ENCODE assay signal across 9 cellular contexts in the genomic region with DNA sequence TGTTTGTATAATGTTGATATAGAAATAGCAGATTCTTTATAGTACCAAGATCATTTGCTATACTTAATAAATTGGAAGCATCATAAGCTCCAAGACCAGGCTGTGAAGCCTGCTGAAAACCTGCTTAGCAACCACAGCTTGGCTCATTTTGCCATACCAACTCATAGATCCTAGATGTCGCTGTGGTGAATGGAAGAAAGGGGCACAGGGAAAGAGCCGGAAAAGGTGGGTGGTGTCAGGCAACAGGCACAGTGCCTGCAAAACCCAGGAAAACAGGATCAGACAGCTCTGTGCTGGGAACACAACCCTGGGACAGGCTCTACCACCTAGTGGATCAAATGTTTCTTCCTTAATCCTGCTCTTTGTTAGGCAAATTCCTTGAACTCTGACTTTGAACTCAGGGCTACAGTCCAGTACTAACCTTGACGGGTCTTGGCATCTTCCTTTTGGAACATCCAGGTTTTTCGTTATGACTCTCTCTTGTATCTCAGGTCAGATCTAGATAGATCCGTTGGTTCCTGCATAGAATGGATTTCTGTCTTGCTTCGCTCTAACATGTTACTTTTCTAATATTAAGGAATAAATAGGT. TPM values are rescaled to one million over a fixed set of nuclear protein-coding genes. Genes with fewer than 3 reads are reported as not detected.
A peak's percentile ranks its signal among the peaks of the same experiment; 100 is the strongest.
DNase-seq lines count a peak whose midpoint lies in the region; ATAC-seq and TF ChIP-seq lines count a peak whose summit lies in the region.
"Had no signal": no experiment of that assay in that cellular context is flagged by ENCODE, and none has a peak within 500 bp of the region (broad histone marks: within the 10 kb centered on the region; RNA-seq: fewer than 3 reads in every experiment).

No MANE protein-coding gene starts in this region.

- H3K36me3 ChIP-seq in smooth muscle cell (ENCODE audit: low read depth) = no peaks in the 10 kb centered on the region
- H3K36me3 ChIP-seq in sigmoid colon = peaks cover 0 to 23% (median 3%) of the 10 kb centered on the region in 4 donors

- no peaks in the 10 kb centered on the region for H3F3A ChIP-seq in smooth muscle cell (ENCODE audit: low read depth)

- H3K27ac Mint-ChIP-seq in HFFc6 (peak overlapping the region; percentile 2; the same call in 1 of the 2 replicates), MCF 10A (ENCODE audit: low read depth, unreplicated experiment) (peak overlapping the region; percentile 13)
- H3K27ac Mint-ChIP-seq: memory B cell had no signal

- H3K36me3 Mint-ChIP-seq in HFFc6 (ENCODE audit: low read depth) (peaks cover 33% of the 10 kb centered on the region), MCF 10A (ENCODE audit: insufficient read depth, unreplicated experiment) (peaks cover 20% of the 10 kb centered on the region)

- H3K4me3 Mint-ChIP-seq in HFFc6 (no peak overlapping the region), MCF 10A (ENCODE audit: unreplicated experiment) (no peak overlapping the region)
- H3K4me3 Mint-ChIP-seq: memory B cell had no signal

- H2AFZ ChIP-seq in smooth muscle cell (ENCODE audit: low read depth) = no peak overlapping the region

- H3K79me2 ChIP-seq in smooth muscle cell (ENCODE audit: low read depth) = peaks cover 18% of the 10 kb centered on the region

- peaks cover 46% of the 10 kb centered on the region for H3K4me1 Mint-ChIP-seq in HFFc6 (ENCODE audit: low read depth)
- peaks cover 28% of the 10 kb centered on the region for H3K4me1 Mint-ChIP-seq in MCF 10A (ENCODE audit: insufficient read depth, unreplicated experiment)

- H4K20me1 ChIP-seq in smooth muscle cell (ENCODE audit: low read depth) = peaks cover 9% of the 10 kb centered on the region

- BruUV-seq in MCF 10A (replicated peaks; lab: Mats Ljungman, UMichigan) = no TSS peak

- H3K4me3 ChIP-seq in smooth muscle cell (no peak overlapping the region), sigmoid colon (no peak overlapping the region)

- 71% methylated on average over 6 of the region's 6 CpGs for WGBS in smooth muscle cell (ENCODE audit: low lambda C conversion rate)
- WGBS in sigmoid colon, 2 donors = 61 to 72% methylated on average over 6 of the region's 6 CpGs

- no peak overlapping the region for H3K4me2 ChIP-seq in smooth muscle cell

- H3K27ac ChIP-seq in smooth muscle cell (ENCODE audit: low read depth) (peak overlapping the region; percentile 35), sigmoid colon (peak overlapping the region in 1 of 4 donors; percentile 17)

- H3K9me3 Mint-ChIP-seq in HFFc6 (no peaks in the 10 kb centered on the region), MCF 10A (ENCODE audit: unreplicated experiment) (no peaks in the 10 kb centered on the region)
- H3K9me3 Mint-ChIP-seq: memory B cell had no signal

- peak; percentile 45 for DNase-seq in HFFc6
- DNase-seq in MCF 10A (ENCODE audit: unreplicated experiment) = peak; percentile 70
- peak; percentile 40 for DNase-seq in inferior parietal cortex (ENCODE audit: extremely low spot score)
- DNase-seq in smooth muscle cell (lab: John Stamatoyannopoulos, UW; ENCODE audit: unreplicated experiment) = no peak
- DNase-seq in SHP77 treated with DMSO at 0.1 percent for 48 hours (lab: John Stamatoyannopoulos, UW) = no peak
- no peak for DNase-seq in foreskin melanocyte
- DNase-seq in sigmoid colon = no peak

- H3K9ac ChIP-seq in smooth muscle cell (ENCODE audit: low read depth) = no peak overlapping the region

- no peak for TF ChIP-seq EP300 in sigmoid colon (IDR thresholded peaks at IDR 0.05)

- POLR2A ChIA-PET in MCF 10A (lab: Yijun Ruan, JAX) = interaction anchor here (0.6 to 1.2 kb wide), 4 partner anchors 11 to 327 kb away, joined by 3 to 4 read pairs (median 4); no protein-coding TSS in a partner anchor

- H3K9me3 ChIP-seq in smooth muscle cell (replicated peaks; ENCODE audit: low read depth) (no peaks in the 10 kb centered on the region), sigmoid colon (no peaks in the 10 kb centered on the region)

- H3K27me3 ChIP-seq in smooth muscle cell (ENCODE audit: low read depth) = no peaks in the 10 kb centered on the region
- H3K27me3 ChIP-seq in sigmoid colon = no peaks in the 10 kb centered on the region

- ATAC-seq in GM21825 (IDR thresholded peaks at IDR 0.05; ENCODE audit: unreplicated experiment) = no peak

- CTCF ChIA-PET in MCF 10A (lab: Yijun Ruan, JAX) = interaction anchor here (0.6 to 1.7 kb wide), 15 partner anchors 10 to 600 kb away, joined by 3 to 9 read pairs (median 4); no protein-coding TSS in a partner anchor

- TF ChIP-seq CTCF in HFFc6 (IDR thresholded peaks at IDR 0.05) (peak; percentile 57), MCF 10A (IDR thresholded peaks at IDR 0.05; ENCODE audit: unreplicated experiment) (peak; percentile 36), smooth muscle cell (IDR thresholded peaks at IDR 0.05; ENCODE audit: borderline replicate concordance, insufficient read depth, poor library complexity, severe bottlenecking) (peak; percentile 27), sigmoid colon (IDR thresholded peaks at IDR 0.05) (peak in 1 of 4 experiments; percentile 11)

- no peak for TF ChIP-seq POLR2A in sigmoid colon (IDR thresholded peaks at IDR 0.05)

- peaks cover 4% of the 10 kb centered on the region for H3K27me3 Mint-ChIP-seq in HFFc6 (ENCODE audit: insufficient read depth)
- H3K27me3 Mint-ChIP-seq in MCF 10A (ENCODE audit: insufficient read depth, unreplicated experiment) = no peaks in the 10 kb centered on the region
- H3K27me3 Mint-ChIP-seq: memory B cell had no signal

- intact Hi-C loops in MCF 10A (cut with micrococcal nuclease) (loop anchor here (1.0 kb wide), 1 partner anchor 150 kb away; no protein-coding TSS in a partner anchor), sigmoid colon (cut with DNase I) (no loop called here)

- H3K4me1 ChIP-seq in smooth muscle cell (ENCODE audit: low read depth) = no peaks in the 10 kb centered on the region
- H3K4me1 ChIP-seq in sigmoid colon = peaks cover 0 to 17% (median 9%) of the 10 kb centered on the region in 4 donors

RNA-seq across cellular contexts. Expression of gene TWSG1, which starts 31.6 kb away (rescaled TPM):
- 100 to 1,000 TPM; 119 to 153 (median 138) TPM for total RNA-seq in HFFc6 (2021; fragmentation: NEBNext Ultra II Directional; extraction: Animal tissue kit (Norgen Biotek cat#: 25700))
- total RNA-seq in MCF 10A (2022) (26.0 and 31.7 TPM in 2 replicates), smooth muscle cell (104 and 148 TPM in 2 replicates), sigmoid colon (10 to 100 TPM; 69.2 to 88.3 (median 79.1) TPM)
- polyA plus RNA-seq in smooth muscle cell (49.9 and 71.4 TPM in 2 replicates), sigmoid colon (1 to 10 TPM; 3.6 to 9.1 (median 4.6) TPM)

Comparison
In these comparisons a context has a peak if more than half of its experiments do, and no peak if none do; other contexts are left out.
1. DNase-seq: peak in HFFc6 (single experiment), MCF 10A (single experiment) and inferior parietal cortex (single experiment); none in smooth muscle cell (single experiment), SHP77 treated with DMSO at 0.1 percent for 48 hours (single experiment), foreskin melanocyte (single experiment) and sigmoid colon (single experiment).